ENCODE assay signal across 9 cellular contexts in genomic region chr3:113839551-113839950, GRCh38. TPM values are rescaled to one million over a fixed set of nuclear protein-coding genes. Genes with fewer than 3 reads are reported as not detected.
DNase-seq lines count a peak whose midpoint lies in the region; ATAC-seq and TF ChIP-seq lines count a peak whose summit lies in the region.
"Had no signal": no experiment of that assay in that cellular context is flagged by ENCODE, and none has a peak within 500 bp of the region (broad histone marks: within the 10 kb centered on the region; RNA-seq: fewer than 3 reads in every experiment).

No MANE protein-coding gene starts in this region.

- H3K27ac ChIP-seq in RWPE2 (ENCODE audit: poor library complexity, severe bottlenecking) (peak overlapping the region; percentile 29), transverse colon (no peak overlapping the region)

- 70 to 73% methylated on average over 2 of the region's 2 CpGs for WGBS in transverse colon (ENCODE audit: low coverage in 1 of 2), 2 donors

- in situ Hi-C loops in transverse colon (cut with MboI; ENCODE audit: low pct_ligation_motif_present in 1 of 4, low pct_unique_long_range_greater_than_20kb in 1 of 4, low sequenced_read_pairs in 3 of 4) = no loop called here

- H3K4me1 ChIP-seq in RWPE2 (ENCODE audit: insufficient read depth, poor library complexity, severe bottlenecking) (peaks cover 8% of the 10 kb centered on the region), transverse colon (peaks cover 0 to 4% (median 3%) of the 10 kb centered on the region in 4 donors)

- intact Hi-C loops in transverse colon (cut with DNase I; ENCODE audit: low total_unique reads) = no loop called here

- peaks cover 7% of the 10 kb centered on the region for H3K4me1 Mint-ChIP-seq in osteocyte (ENCODE audit: unreplicated experiment)

- H3K9me3 ChIP-seq in RWPE2 (ENCODE audit: severe bottlenecking) (no peaks in the 10 kb centered on the region), transverse colon (no peaks in the 10 kb centered on the region)

- H3K36me3 ChIP-seq in RWPE2 (ENCODE audit: low read depth) = no peaks in the 10 kb centered on the region
- no peaks in the 10 kb centered on the region for H3K36me3 ChIP-seq in transverse colon

- no peak for DNase-seq in GM12865 (ENCODE audit: low read depth)
- no peak for DNase-seq in RWPE2 (ENCODE audit: low spot score)
- DNase-seq in epithelial cell of proximal tubule (ENCODE audit: low read depth) = no peak
- no peak for DNase-seq in osteocyte (ENCODE audit: extremely low spot score, unreplicated experiment)
- DNase-seq in transverse colon = no peak
- DNase-seq in NCI-H510A (lab: John Stamatoyannopoulos, UW) = no peak
- DNase-seq in AML-193 (lab: John Stamatoyannopoulos, UW) = no peak
- DNase-seq: activated CD8-positive, alpha-beta memory T cell treated with anti-CD3 and anti-CD28 coated beads, Interleukin-2, amount 50 U/mL, for 4 hours; NCI-H446 treated with DMSO at 0.1 percent for 48 hours had no signal

- no peaks in the 10 kb centered on the region for H3K36me3 Mint-ChIP-seq in osteocyte (ENCODE audit: unreplicated experiment)

- TF ChIP-seq POLR2A in transverse colon (IDR thresholded peaks at IDR 0.05) = no peak

- H3K27ac Mint-ChIP-seq in osteocyte (ENCODE audit: unreplicated experiment) = no peak overlapping the region

- peak overlapping the region; percentile 79 for H3K4me3 Mint-ChIP-seq in osteocyte (ENCODE audit: unreplicated experiment)

- H3K27me3 Mint-ChIP-seq in osteocyte (ENCODE audit: unreplicated experiment) = no peaks in the 10 kb centered on the region

- no peaks in the 10 kb centered on the region for H3K9me3 Mint-ChIP-seq in osteocyte (ENCODE audit: unreplicated experiment)

- H3K27me3 ChIP-seq in RWPE2 (ENCODE audit: insufficient read depth, poor library complexity, severe bottlenecking) (no peaks in the 10 kb centered on the region), transverse colon (no peaks in the 10 kb centered on the region)

- TF ChIP-seq CTCF in GM12865 (IDR thresholded peaks at IDR 0.05; ENCODE audit: insufficient read depth, low read depth, low read length, missing control alignments) (no peak), RWPE2 (IDR thresholded peaks at IDR 0.05; ENCODE audit: poor library complexity, severe bottlenecking) (no peak), epithelial cell of proximal tubule (conservative IDR thresholded peaks at IDR 0.05; ENCODE audit: low read depth, low read length) (no peak), osteocyte (IDR thresholded peaks at IDR 0.05) (no peak), transverse colon (IDR thresholded peaks at IDR 0.05) (no peak)

- H3K4me3 ChIP-seq in GM12865 (ENCODE audit: low read depth, low read length) (peak overlapping the region; percentile 63; the same call in 1 of the 2 replicates), RWPE2 (ENCODE audit: severe bottlenecking) (peak overlapping the region; percentile 77), epithelial cell of proximal tubule (ENCODE audit: low read depth, low read length) (peak overlapping the region; percentile 91), transverse colon (no peak overlapping the region)

- TF ChIP-seq EP300 in transverse colon (IDR thresholded peaks at IDR 0.05; ENCODE audit: low read depth) = no peak

- ATAC-seq in RWPE2 (ENCODE audit: low read depth) = no peak

RNA-seq across cellular contexts. Expression of gene GRAMD1C, which starts 1.0 kb away (rescaled TPM):
- total RNA-seq in epithelial cell of proximal tubule (1.6 and 8.6 TPM in 2 replicates), osteocyte (1.2 and 1.3 TPM in 2 replicates), transverse colon (10 to 100 TPM in 3 of 4 donors, 1 to 10 TPM in 1; 2.6 to 24.5 (median 13.3) TPM)

Comparison
In these comparisons a context has a peak if more than half of its experiments do, and no peak if none do; other contexts are left out.
1. H3K4me3 ChIP-seq: peak in GM12865 (single experiment), RWPE2 (single experiment) and epithelial cell of proximal tubule (single experiment); none in transverse colon (0 of 4).